1 cellular context compared by ENCODE assay signal in genomic region chr1:100233566-100233965, GRCh38. TPM values are rescaled to one million over a fixed set of nuclear protein-coding genes. Genes with fewer than 3 reads are reported as not detected.
"Had no signal": no experiment of that assay in that cellular context is flagged by ENCODE, and none has a peak within 500 bp of the region (broad histone marks: within the 10 kb centered on the region; RNA-seq: fewer than 3 reads in every experiment).

No MANE protein-coding gene starts in this region.

RNA-seq across cellular contexts. Expression of gene LRRC39, which starts 55.5 kb away (rescaled TPM):
- total RNA-seq: ascending aorta had no signal
